Comparison of ENCODE assay signal across 1 cellular context in genomic region chr2:229921101-229921891, GRCh38.
TF ChIP-seq lines count a peak whose summit lies in the region.

No MANE protein-coding gene starts in this region.

TF ChIP-seq in HepG2, 621 proteins besides CTCF, POLR2A, EP300 and RAD21 (continued from another document and continues in another):
- TF ChIP-seq ZBTB39 (CRISPR knock-in tag; IDR thresholded peaks at IDR 0.05) (no peak), MIER3 (CRISPR knock-in tag; IDR thresholded peaks at IDR 0.05; ENCODE audit: borderline replicate concordance) (no peak), KLF6 (CRISPR knock-in tag; IDR thresholded peaks at IDR 0.05) (peak; percentile 72; the same call in 1 of the 2 replicates), NR2F6 (IDR thresholded peaks at IDR 0.05) (peak; percentile 47; the same call in 1 of the 2 replicates), NR2F6 (CRISPR knock-in tag; IDR thresholded peaks at IDR 0.05) (peak; percentile 34; the same call in 1 of the 2 replicates), HDAC6 (IDR thresholded peaks at IDR 0.05; ENCODE audit: low read depth, low read length) (no peak), HNF1A (IDR thresholded peaks at IDR 0.05; ENCODE audit: low read depth) (no peak), HNF1A (CRISPR knock-in tag; IDR thresholded peaks at IDR 0.05; ENCODE audit: borderline replicate concordance) (0 out of 2 replicates have a peak, but pooled peaks have one; percentile 27), MXD3 (CRISPR knock-in tag; IDR thresholded peaks at IDR 0.05) (peak; percentile 51; the same call in 1 of the 2 replicates), KMT2A (CRISPR knock-in tag; IDR thresholded peaks at IDR 0.05) (peak; percentile 74; the same call in 1 of the 2 replicates), ZNF224 (CRISPR knock-in tag; IDR thresholded peaks at IDR 0.05) (no peak), HNRNPUL1 (IDR thresholded peaks at IDR 0.05; ENCODE audit: low read depth, low read length) (no peak), ZBTB40 (IDR thresholded peaks at IDR 0.05) (peak; percentile 91), ZBTB40 (CRISPR knock-in tag; IDR thresholded peaks at IDR 0.05) (no peak), HDAC1 (CRISPR knock-in tag; IDR thresholded peaks at IDR 0.05) (peak; percentile 81), ZNF460 (CRISPR knock-in tag; IDR thresholded peaks at IDR 0.05; ENCODE audit: borderline replicate concordance) (no peak; the same call in 1 of the 2 replicates), ZNF451 (CRISPR knock-in tag; IDR thresholded peaks at IDR 0.05) (no peak), ZBTB7B (CRISPR knock-in tag; IDR thresholded peaks at IDR 0.05) (peak; percentile 58; the same call in 1 of the 2 replicates), ZNF850 (CRISPR knock-in tag; conservative IDR thresholded peaks at IDR 0.05) (0 out of 2 replicates have a peak, but pooled peaks have one; percentile 39), FUBP1 (CRISPR knock-in tag; IDR thresholded peaks at IDR 0.05; ENCODE audit: borderline replicate concordance) (no peak), ZMYM4 (CRISPR knock-in tag; IDR thresholded peaks at IDR 0.05) (peak; percentile 43; the same call in 1 of the 2 replicates), PTBP1 (IDR thresholded peaks at IDR 0.05; ENCODE audit: low read depth, low read length, poor library complexity, severe bottlenecking) (peak; percentile 93), POLR2AphosphoS2 (IDR thresholded peaks at IDR 0.05; ENCODE audit: low read depth, low read length) (no peak), ZNF776 (CRISPR knock-in tag; IDR thresholded peaks at IDR 0.05) (peak; percentile 58; the same call in 1 of the 2 replicates), GABPB1 (CRISPR knock-in tag; IDR thresholded peaks at IDR 0.05) (peak; percentile 93), GPBP1L1 (CRISPR knock-in tag; IDR thresholded peaks at IDR 0.05) (no peak), SP140L (CRISPR knock-in tag; IDR thresholded peaks at IDR 0.05; ENCODE audit: borderline replicate concordance) (no peak), PRPF4 (IDR thresholded peaks at IDR 0.05; ENCODE audit: low read depth, low read length, poor library complexity, severe bottlenecking) (no peak), CBX5 (CRISPR knock-in tag; IDR thresholded peaks at IDR 0.05; ENCODE audit: borderline replicate concordance) (no peak), PREB (CRISPR knock-in tag; IDR thresholded peaks at IDR 0.05) (no peak), ZNF547 (CRISPR knock-in tag; IDR thresholded peaks at IDR 0.05) (no peak; the same call in 1 of the 2 replicates), KLF15 (CRISPR knock-in tag; IDR thresholded peaks at IDR 0.05; ENCODE audit: borderline replicate concordance) (no peak), PRDM4 (CRISPR knock-in tag; IDR thresholded peaks at IDR 0.05; ENCODE audit: borderline replicate concordance) (no peak)
